12 cellular contexts compared by ENCODE assay signal in the genomic region with DNA sequence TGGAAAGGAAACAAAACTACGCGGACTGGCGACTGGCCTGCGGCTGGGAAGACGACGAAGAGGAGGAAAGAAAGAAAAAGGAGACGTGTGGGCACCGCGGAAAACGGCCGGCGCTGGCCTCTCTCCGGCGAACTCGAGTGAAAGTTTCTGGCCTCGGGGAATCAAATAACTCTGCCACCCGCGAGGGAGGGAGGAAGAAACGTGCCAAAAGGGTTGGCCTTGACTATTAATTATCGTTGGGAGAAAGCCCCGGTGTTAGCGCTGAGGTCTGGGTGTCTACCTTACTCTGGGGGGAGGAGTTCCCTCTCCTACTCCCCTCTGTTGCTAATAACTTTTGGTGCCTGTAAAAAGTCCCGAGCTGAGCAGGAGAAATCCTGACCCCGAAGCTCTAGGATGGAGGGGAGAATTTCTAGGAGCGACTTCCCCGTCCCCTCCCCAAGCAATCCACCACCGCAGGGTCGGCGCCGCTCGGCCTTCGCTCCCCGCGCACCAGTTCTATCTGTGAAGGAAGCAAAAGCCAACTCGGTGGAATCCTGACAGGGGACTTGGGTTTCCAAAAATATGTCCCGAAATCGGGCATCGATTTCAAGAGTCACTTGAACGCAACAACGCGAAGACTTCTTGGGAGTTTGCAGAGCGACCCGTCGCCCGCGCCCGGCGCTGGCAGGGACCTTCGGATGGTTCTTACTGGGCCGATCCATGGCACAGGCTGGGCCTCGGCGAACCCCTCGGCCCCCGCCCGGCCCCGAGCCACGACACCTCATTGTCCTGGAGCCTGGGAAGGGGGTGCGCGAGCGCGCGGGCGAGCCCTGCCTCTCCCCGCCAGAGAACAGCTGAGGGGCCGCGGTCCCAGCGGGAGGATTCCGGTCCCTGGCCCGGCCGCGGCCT. TPM values are rescaled to one million over a fixed set of nuclear protein-coding genes. Genes with fewer than 3 reads are reported as not detected.
A peak's percentile ranks its signal among the peaks of the same experiment; 100 is the strongest.
DNase-seq lines count a peak whose midpoint lies in the region; ATAC-seq, FAIRE-seq and TF ChIP-seq lines count a peak whose summit lies in the region.
"Had no signal": no experiment of that assay in that cellular context is flagged by ENCODE, and none has a peak within 500 bp of the region (broad histone marks: within the 10 kb centered on the region; RNA-seq: fewer than 3 reads in every experiment).

No MANE protein-coding gene starts in this region.

- H3K4me3 ChIP-seq in iPS-20b (ENCODE audit: low read length) = peak overlapping the region; percentile 69
- peak overlapping the region; percentile 29 to 49 (median 38) for H3K4me3 ChIP-seq in skeletal muscle tissue (ENCODE audit: low read length in 3 of 3)

- no peak for TF ChIP-seq CTCF in WTC11 (IDR thresholded peaks at IDR 0.05)

- H3K36me3 ChIP-seq in iPS-20b (ENCODE audit: insufficient read depth, low read depth, low read length) = peaks cover 18% of the 10 kb centered on the region
- H3K36me3 ChIP-seq in skeletal muscle tissue (ENCODE audit: control insufficient read depth in 3 of 3, insufficient read depth in 3 of 3, low read length in 3 of 3) = no peaks in the 10 kb centered on the region

- DNase-seq in activated CD8-positive, alpha-beta memory T cell treated with anti-CD3 and anti-CD28 coated beads, Interleukin-2, amount 10 ng/mL, durations not matched to agents 7 days and 5 days = no peak
- DNase-seq in activated CD8-positive, alpha-beta memory T cell treated with anti-CD3 and anti-CD28 coated beads, Interleukin-2, amount 50 U/mL, for 4 hours = no peak
- DNase-seq in WTC11 (ENCODE audit: low spot score) (peak; percentile 61), NAMALWA (ENCODE audit: low spot score) (no peak), NCI-H2196 treated with DMSO at 0.1 percent for 48 hours (lab: John Stamatoyannopoulos, UW; ENCODE audit: unreplicated experiment) (no peak), frontal cortex (ENCODE audit: low spot score in 2 of 2) (no peak)
- DNase-seq: activated CD4-positive, alpha-beta T cell treated with anti-CD3 and anti-CD28 coated beads for 48 hours; NCI-H2171 treated with DMSO at 0.1 percent for 48 hours had no signal

- H3K4me3 Mint-ChIP-seq in activated CD8-positive, alpha-beta memory T cell treated with anti-CD3 and anti-CD28 coated beads, Interleukin-2, amount 10 ng/mL, durations not matched to agents 7 days and 5 days = no peak overlapping the region
- H3K4me3 Mint-ChIP-seq in WTC11 = peak overlapping the region; percentile 94

- H3K9me3 Mint-ChIP-seq in activated CD8-positive, alpha-beta memory T cell treated with anti-CD3 and anti-CD28 coated beads, Interleukin-2, amount 10 ng/mL, durations not matched to agents 7 days and 5 days (ENCODE audit: low read depth) = no peaks in the 10 kb centered on the region
- H3K9me3 Mint-ChIP-seq in WTC11 = no peaks in the 10 kb centered on the region

- H3K27ac ChIP-seq in iPS-20b (ENCODE audit: low read length) (no peak overlapping the region), skeletal muscle tissue (ENCODE audit: low read depth, low read length) (no peak overlapping the region)

- H3K9me3 ChIP-seq in iPS-20b (ENCODE audit: insufficient read depth, low read depth, low read length) (no peaks in the 10 kb centered on the region), skeletal muscle tissue (ENCODE audit: control insufficient read depth in 3 of 3, low read length in 3 of 3) (no peaks in the 10 kb centered on the region)

- peaks cover 18% of the 10 kb centered on the region for H3K36me3 Mint-ChIP-seq in activated CD8-positive, alpha-beta memory T cell treated with anti-CD3 and anti-CD28 coated beads, Interleukin-2, amount 10 ng/mL, durations not matched to agents 7 days and 5 days
- H3K36me3 Mint-ChIP-seq in WTC11 = peaks cover 8% of the 10 kb centered on the region; the same call in 1 of the 2 replicates

- no peak for FAIRE-seq in frontal cortex (lab: Jason Lieb, UNC)
- FAIRE-seq: bronchial epithelial cell had no signal

- POLR2A ChIA-PET in WTC11 (lab: Charles Lee) = interaction anchor here (0.6 to 1.3 kb wide), 2 partner anchors 9 to 1432 kb away, joined by 4 to 5 read pairs; no protein-coding TSS in a partner anchor

- H3K4me1 ChIP-seq in iPS-20b (ENCODE audit: insufficient read depth, low read length) (peaks cover 37% of the 10 kb centered on the region), skeletal muscle tissue (ENCODE audit: control insufficient read depth in 3 of 3, insufficient read depth in 3 of 3, low read length in 3 of 3) (peaks cover 6 to 14% (median 10%) of the 10 kb centered on the region in 3 donors)

- H3K9ac ChIP-seq in iPS-20b (ENCODE audit: low read depth, low read length) = peak overlapping the region; percentile 81; the same call in 1 of the 2 replicates
- no peak overlapping the region for H3K9ac ChIP-seq in skeletal muscle tissue (ENCODE audit: low read depth in 1 of 3, low read length in 3 of 3)

- H3K27me3 ChIP-seq in iPS-20b (ENCODE audit: insufficient read depth, low read length) = peaks cover 98% of the 10 kb centered on the region
- peaks cover 89 to 94% (median 93%) of the 10 kb centered on the region in 3 donors for H3K27me3 ChIP-seq in skeletal muscle tissue (ENCODE audit: control insufficient read depth in 3 of 3, insufficient read depth in 3 of 3, low read length in 3 of 3)

- peaks cover 10% of the 10 kb centered on the region for H3K4me1 Mint-ChIP-seq in activated CD8-positive, alpha-beta memory T cell treated with anti-CD3 and anti-CD28 coated beads, Interleukin-2, amount 10 ng/mL, durations not matched to agents 7 days and 5 days
- peaks cover 67% of the 10 kb centered on the region for H3K4me1 Mint-ChIP-seq in WTC11

- peaks cover 86% of the 10 kb centered on the region for H3K27me3 Mint-ChIP-seq in activated CD8-positive, alpha-beta memory T cell treated with anti-CD3 and anti-CD28 coated beads, Interleukin-2, amount 10 ng/mL, durations not matched to agents 7 days and 5 days
- H3K27me3 Mint-ChIP-seq in WTC11 (ENCODE audit: low read depth) = peaks cover 76% of the 10 kb centered on the region

- H3K27ac Mint-ChIP-seq in activated CD8-positive, alpha-beta memory T cell treated with anti-CD3 and anti-CD28 coated beads, Interleukin-2, amount 10 ng/mL, durations not matched to agents 7 days and 5 days = peak overlapping the region; percentile 46
- no peak overlapping the region for H3K27ac Mint-ChIP-seq in WTC11

- no peak for ATAC-seq in activated CD8-positive, alpha-beta memory T cell treated with anti-CD3 and anti-CD28 coated beads, Interleukin-2, amount 10 ng/mL, durations not matched to agents 7 days and 5 days
- peak; percentile 4 for ATAC-seq in WTC11

- CTCF ChIA-PET in activated CD8-positive, alpha-beta memory T cell treated with anti-CD3 and anti-CD28 coated beads, Interleukin-2, amount 10 ng/mL, durations not matched to agents 7 days and 5 days (lab: Charles Lee) = no interaction called here
- CTCF ChIA-PET in WTC11 (lab: Charles Lee) = interaction anchor here (1.3 to 1.4 kb wide), 2 partner anchors 9 to 10 kb away, joined by 4 to 5 read pairs; no protein-coding TSS in a partner anchor

TF ChIP-seq in WTC11, 78 proteins besides CTCF, POLR2A, EP300 and RAD21 (continues in another document):
- TF ChIP-seq, protein P1, sequence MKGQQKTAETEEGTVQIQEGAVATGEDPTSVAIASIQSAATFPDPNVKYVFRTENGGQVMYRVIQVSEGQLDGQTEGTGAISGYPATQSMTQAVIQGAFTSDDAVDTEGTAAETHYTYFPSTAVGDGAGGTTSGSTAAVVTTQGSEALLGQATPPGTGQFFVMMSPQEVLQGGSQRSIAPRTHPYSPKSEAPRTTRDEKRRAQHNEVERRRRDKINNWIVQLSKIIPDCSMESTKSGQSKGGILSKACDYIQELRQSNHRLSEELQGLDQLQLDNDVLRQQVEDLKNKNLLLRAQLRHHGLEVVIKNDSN (CRISPR knock-in tag; IDR thresholded peaks at IDR 0.05) = no peak
- TF ChIP-seq, protein P2, sequence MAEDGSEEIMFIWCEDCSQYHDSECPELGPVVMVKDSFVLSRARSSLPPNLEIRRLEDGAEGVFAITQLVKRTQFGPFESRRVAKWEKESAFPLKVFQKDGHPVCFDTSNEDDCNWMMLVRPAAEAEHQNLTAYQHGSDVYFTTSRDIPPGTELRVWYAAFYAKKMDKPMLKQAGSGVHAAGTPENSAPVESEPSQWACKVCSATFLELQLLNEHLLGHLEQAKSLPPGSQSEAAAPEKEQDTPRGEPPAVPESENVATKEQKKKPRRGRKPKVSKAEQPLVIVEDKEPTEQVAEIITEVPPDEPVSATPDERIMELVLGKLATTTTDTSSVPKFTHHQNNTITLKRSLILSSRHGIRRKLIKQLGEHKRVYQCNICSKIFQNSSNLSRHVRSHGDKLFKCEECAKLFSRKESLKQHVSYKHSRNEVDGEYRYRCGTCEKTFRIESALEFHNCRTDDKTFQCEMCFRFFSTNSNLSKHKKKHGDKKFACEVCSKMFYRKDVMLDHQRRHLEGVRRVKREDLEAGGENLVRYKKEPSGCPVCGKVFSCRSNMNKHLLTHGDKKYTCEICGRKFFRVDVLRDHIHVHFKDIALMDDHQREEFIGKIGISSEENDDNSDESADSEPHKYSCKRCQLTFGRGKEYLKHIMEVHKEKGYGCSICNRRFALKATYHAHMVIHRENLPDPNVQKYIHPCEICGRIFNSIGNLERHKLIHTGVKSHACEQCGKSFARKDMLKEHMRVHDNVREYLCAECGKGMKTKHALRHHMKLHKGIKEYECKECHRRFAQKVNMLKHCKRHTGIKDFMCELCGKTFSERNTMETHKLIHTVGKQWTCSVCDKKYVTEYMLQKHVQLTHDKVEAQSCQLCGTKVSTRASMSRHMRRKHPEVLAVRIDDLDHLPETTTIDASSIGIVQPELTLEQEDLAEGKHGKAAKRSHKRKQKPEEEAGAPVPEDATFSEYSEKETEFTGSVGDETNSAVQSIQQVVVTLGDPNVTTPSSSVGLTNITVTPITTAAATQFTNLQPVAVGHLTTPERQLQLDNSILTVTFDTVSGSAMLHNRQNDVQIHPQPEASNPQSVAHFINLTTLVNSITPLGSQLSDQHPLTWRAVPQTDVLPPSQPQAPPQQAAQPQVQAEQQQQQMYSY (CRISPR knock-in tag; IDR thresholded peaks at IDR 0.05) = peak; percentile 10; the same call in 1 of the 2 replicates
- TF ChIP-seq NFE2L1 (CRISPR knock-in tag; IDR thresholded peaks at IDR 0.05) (no peak), TEAD1 (CRISPR knock-in tag; IDR thresholded peaks at IDR 0.05) (no peak), ATF1 (CRISPR knock-in tag; IDR thresholded peaks at IDR 0.05) (0 out of 2 replicates have a peak, but pooled peaks have one; percentile 36)

RNA-seq across cellular contexts. Expression of a gene that starts 1.7 kb away (rescaled TPM):
- not detected for total RNA-seq in activated CD8-positive, alpha-beta memory T cell treated with anti-CD3 and anti-CD28 coated beads, Interleukin-2, amount 10 ng/mL, durations not matched to agents 7 days and 5 days
- total RNA-seq in WTC11 (2021) (30.1 to 34.4 TPM (median 32.5 TPM) in 3 replicates), skeletal muscle tissue (not detected), frontal cortex (0.41 TPM)
- total RNA-seq: bronchial epithelial cell, subcutaneous adipose tissue had no signal

Comparison
In these comparisons a context has a peak if more than half of its experiments do, and no peak if none do; other contexts are left out.
1. RNA of a gene that starts 1.7 kb away (total RNA-seq): 30.1 to 34.4 TPM in WTC11; 0.41 TPM in frontal cortex (single experiment), not detected in activated CD8-positive, alpha-beta memory T cell treated with anti-CD3 and anti-CD28 coated beads, Interleukin-2, amount 10 ng/mL, durations not matched to agents 7 days and 5 days and not detected in skeletal muscle tissue (single experiment); every median in the first group is over 10 times any median in the second.